ENCODE assay signal across 25 cellular contexts in genomic region chr19:7648265-7649014, GRCh38. TPM values are rescaled to one million over a fixed set of nuclear protein-coding genes. Genes with fewer than 3 reads are reported as not detected.
A peak's percentile ranks its signal among the peaks of the same experiment; 100 is the strongest.
DNase-seq lines count a peak whose midpoint lies in the region; ATAC-seq, FAIRE-seq and TF ChIP-seq lines count a peak whose summit lies in the region.
"Had no signal": no experiment of that assay in that cellular context is flagged by ENCODE, and none has a peak within 500 bp of the region (broad histone marks: within the 10 kb centered on the region; RNA-seq: fewer than 3 reads in every experiment).

No MANE protein-coding gene starts in this region.

- no peaks in the 10 kb centered on the region for H3K4me1 ChIP-seq in breast epithelium
- H3K4me1 ChIP-seq: A549, BE2C had no signal

- peaks cover 14% of the 10 kb centered on the region for H3K4me1 Mint-ChIP-seq in T-helper 17 cell
- H3K4me1 Mint-ChIP-seq in activated CD4-positive, alpha-beta memory T cell treated with anti-CD3 and anti-CD28 coated beads for 36 hours (ENCODE audit: low read depth): peaks cover 9% of the 10 kb centered on the region

- H3K4me3 ChIP-seq in breast epithelium: no peak overlapping the region
- H3K4me3 ChIP-seq: A549, Peyer's patch, SJCRH30 had no signal

- no peak for FAIRE-seq in GM12891 (lab: Jason Lieb, UNC)
- FAIRE-seq: A549, H54, HepG2 had no signal

- TF ChIP-seq POLR2A in GM12891 (IDR thresholded peaks at IDR 0.05; ENCODE audit: low read depth, low read length): no peak
- no peak for TF ChIP-seq POLR2A in breast epithelium (IDR thresholded peaks at IDR 0.05)

- H3K27ac Mint-ChIP-seq in T-helper 17 cell: peak overlapping the region; percentile 59
- H3K27ac Mint-ChIP-seq in activated CD4-positive, alpha-beta memory T cell treated with anti-CD3 and anti-CD28 coated beads for 36 hours: no peak overlapping the region
- H3K27ac Mint-ChIP-seq: CD4-positive, CD25-positive, alpha-beta regulatory T cell; HFFc6 had no signal

- H3K9me3 ChIP-seq in T-helper 17 cell (ENCODE audit: control insufficient read depth, low read length, poor library complexity, severe bottlenecking): no peaks in the 10 kb centered on the region
- H3K9me3 ChIP-seq in breast epithelium: no peaks in the 10 kb centered on the region
- H3K9me3 ChIP-seq: A549, BE2C, Peyer's patch, SJCRH30 had no signal

- H3K27me3 Mint-ChIP-seq in T-helper 17 cell: no peaks in the 10 kb centered on the region
- no peaks in the 10 kb centered on the region for H3K27me3 Mint-ChIP-seq in activated CD4-positive, alpha-beta memory T cell treated with anti-CD3 and anti-CD28 coated beads for 36 hours

- H3K27ac ChIP-seq in C4-2B: peak overlapping the region; percentile 6; the same call in 1 of the 2 replicates
- H3K27ac ChIP-seq in breast epithelium: peak overlapping the region; percentile 56 to 68
- H3K27ac ChIP-seq: A549, HL-60, Peyer's patch, SJCRH30 had no signal

- POLR2A ChIA-PET in activated CD4-positive, alpha-beta memory T cell treated with anti-CD3 and anti-CD28 coated beads for 36 hours (lab: Charles Lee): no interaction called here

- no peak for TF ChIP-seq CTCF in C4-2B (conservative IDR thresholded peaks at IDR 0.05)
- no peak for TF ChIP-seq CTCF in breast epithelium (IDR thresholded peaks at IDR 0.05)

- no peak for DNase-seq in GM12891 (ENCODE audit: insufficient read length, low spot score)
- DNase-seq in T-helper 17 cell: no peak
- no peak for DNase-seq in breast epithelium (ENCODE audit: low spot score in 2 of 2)
- DNase-seq in posterior cingulate gyrus: no peak
- no peak for DNase-seq in activated CD4-positive, alpha-beta memory T cell treated with anti-CD3 and anti-CD28 coated beads for 36 hours
- DNase-seq: BE2C; CD4-positive, CD25-positive, alpha-beta regulatory T cell; DMS79; KG1; NCI-H1105; NCI-H2029 treated with DMSO at 0.1 percent for 48 hours; NCI-H345; NCI-H524; NCI-H774; SJCRH30 had no signal

- CTCF ChIA-PET in activated CD4-positive, alpha-beta memory T cell treated with anti-CD3 and anti-CD28 coated beads for 36 hours (lab: Charles Lee): interaction anchor here (0.8 to 2.1 kb wide), 4 partner anchors 10 to 221 kb away, joined by 3 to 6 read pairs (median 5); partner anchors contain the start of gene TRAPPC5

- no peaks in the 10 kb centered on the region for H3K9me3 Mint-ChIP-seq in activated CD4-positive, alpha-beta memory T cell treated with anti-CD3 and anti-CD28 coated beads for 36 hours
- H3K9me3 Mint-ChIP-seq: CD4-positive, CD25-positive, alpha-beta regulatory T cell; HFFc6 had no signal

- intact Hi-C loops in breast epithelium (cut with DNase I; ENCODE audit: low total_unique reads) (no loop called here), posterior cingulate gyrus (cut with DNase I) (no loop called here)
- intact Hi-C loops in activated CD4-positive, alpha-beta memory T cell treated with anti-CD3 and anti-CD28 coated beads for 36 hours (cut with micrococcal nuclease): no loop called here

- no peak for ATAC-seq in T-helper 17 cell
- no peak for ATAC-seq in GM21825 (IDR thresholded peaks at IDR 0.05; ENCODE audit: unreplicated experiment)
- no peak for ATAC-seq in GM18520 (IDR thresholded peaks at IDR 0.05; ENCODE audit: unreplicated experiment)
- ATAC-seq: A549, HepG2 had no signal

- H3K36me3 Mint-ChIP-seq in T-helper 17 cell (ENCODE audit: low read depth): peaks cover 4% of the 10 kb centered on the region
- H3K36me3 Mint-ChIP-seq in activated CD4-positive, alpha-beta memory T cell treated with anti-CD3 and anti-CD28 coated beads for 36 hours: peaks cover 10% of the 10 kb centered on the region

- H3K36me3 ChIP-seq in breast epithelium: no peaks in the 10 kb centered on the region
- H3K36me3 ChIP-seq: BE2C, SJCRH30 had no signal

- H3K4me3 Mint-ChIP-seq in T-helper 17 cell: no peak overlapping the region
- no peak overlapping the region for H3K4me3 Mint-ChIP-seq in activated CD4-positive, alpha-beta memory T cell treated with anti-CD3 and anti-CD28 coated beads for 36 hours
- H3K4me3 Mint-ChIP-seq: CD4-positive, CD25-positive, alpha-beta regulatory T cell; HFFc6 had no signal

- no peaks in the 10 kb centered on the region for H3K27me3 ChIP-seq in breast epithelium
- H3K27me3 ChIP-seq: Peyer's patch had no signal

TF ChIP-seq in GM12891, 5 proteins besides CTCF, POLR2A, EP300 and RAD21:
- TF ChIP-seq POLR2AphosphoS5 (IDR thresholded peaks at IDR 0.05; ENCODE audit: low read depth, low read length) (peak; percentile 29; the same call in 1 of the 2 replicates), PAX5 (IDR thresholded peaks at IDR 0.05; ENCODE audit: insufficient read depth, low read length, severe bottlenecking) (no peak)

RNA-seq across cellular contexts. Expression of gene STXBP2, which starts 11.5 kb away (rescaled TPM):
- 69.1 TPM for polyA plus RNA-seq in GM12891 (2012; ENCODE audit: low read depth, missing spikeins)
- total RNA-seq in T-helper 17 cell (100 to 1,000 TPM; 256 to 274 TPM), breast epithelium (10 to 100 TPM; 15.4 to 55.3 (median 37.0) TPM)
- 100 to 1,000 TPM; 109 to 111 TPM for total RNA-seq in activated CD4-positive, alpha-beta memory T cell treated with anti-CD3 and anti-CD28 coated beads for 36 hours
- total RNA-seq: SJCRH30 had no signal

RNA-seq across cellular contexts. Expression of gene PCP2, which starts 14.9 kb away (rescaled TPM):
- polyA plus RNA-seq in GM12891 (2012; ENCODE audit: low read depth, missing spikeins): 1.8 TPM
- total RNA-seq in T-helper 17 cell (1 to 10 TPM; 2.0 to 9.1 TPM), breast epithelium (1 to 10 TPM in 2 of 3 donors, not detected in 1; 4.9 to 6.7 TPM)
- total RNA-seq in activated CD4-positive, alpha-beta memory T cell treated with anti-CD3 and anti-CD28 coated beads for 36 hours: under 1 TPM; 0.41 to 0.62 TPM
- total RNA-seq: HepG2, HFFc6, HT-29, SJCRH30 had no signal

RNA-seq across cellular contexts. Expression of gene PET100, which starts 18.8 kb away (rescaled TPM):
- 164 TPM for polyA plus RNA-seq in GM12891 (2012; ENCODE audit: low read depth, missing spikeins)
- total RNA-seq in T-helper 17 cell: 100 to 1,000 TPM; 106 to 109 TPM
- total RNA-seq in breast epithelium: 10 to 100 TPM; 23.7 to 40.4 (median 33.1) TPM
- total RNA-seq in activated CD4-positive, alpha-beta memory T cell treated with anti-CD3 and anti-CD28 coated beads for 36 hours: 100 to 1,000 TPM; 106 to 114 TPM

RNA-seq across cellular contexts. Expression of gene XAB2, which starts 19.1 kb away (rescaled TPM):
- 30.9 TPM for polyA plus RNA-seq in GM12891 (2012; ENCODE audit: low read depth, missing spikeins)
- total RNA-seq in T-helper 17 cell: 10 to 100 TPM; 56.3 to 70.1 TPM
- total RNA-seq in breast epithelium: 10 to 100 TPM; 41.3 to 49.0 (median 41.9) TPM
- total RNA-seq in activated CD4-positive, alpha-beta memory T cell treated with anti-CD3 and anti-CD28 coated beads for 36 hours: 10 to 100 TPM; 50.0 to 52.4 TPM

RNA-seq across cellular contexts. Expression of gene RETN, which starts 20.4 kb away (rescaled TPM):
- polyA plus RNA-seq in GM12891 (2012; ENCODE audit: low read depth, missing spikeins): not detected
- total RNA-seq in T-helper 17 cell (not detected), breast epithelium (not detected)
- total RNA-seq in activated CD4-positive, alpha-beta memory T cell treated with anti-CD3 and anti-CD28 coated beads for 36 hours: not detected
- total RNA-seq: CD4-positive, CD25-positive, alpha-beta regulatory T cell; HepG2; HFFc6; HT-29; Peyer's patch; SJCRH30 had no signal
- polyA plus RNA-seq: A549; CD4-positive, CD25-positive, alpha-beta regulatory T cell; HepG2 had no signal
